In genomic region chr9:135783540-135784245, GRCh38 we compare ENCODE assay signal across 20 cellular contexts.
DNase-seq lines count a peak whose midpoint lies in the region; ATAC-seq and TF ChIP-seq lines count a peak whose summit lies in the region.
"Had no signal": no experiment of that assay in that cellular context is flagged by ENCODE, and none has a peak within 500 bp of the region (broad histone marks: within the 10 kb centered on the region; RNA-seq: fewer than 3 reads in every experiment).

No MANE protein-coding gene starts in this region.

- H2BK12ac ChIP-seq in H9 (ENCODE audit: insufficient read length, low read depth, low read length) (no peak overlapping the region), neuronal stem cell (ENCODE audit: low read length) (no peak overlapping the region)

- CTCF ChIA-PET in SK-N-SH (lab: Yijun Ruan, JAX) (interaction anchor here (1.8 kb wide), 1 partner anchor 14 kb away, joined by 4 read pairs; no protein-coding TSS in a partner anchor), mammary epithelial cell (lab: Charles Lee; ENCODE audit: low non-redundant PET) (no interaction called here)

- H3F3A ChIP-seq in SK-N-SH (replicated peaks; ENCODE audit: insufficient read depth) = no peaks in the 10 kb centered on the region

- TF ChIP-seq CTCF in SK-N-SH (IDR thresholded peaks at IDR 0.05) = no peak
- TF ChIP-seq CTCF in H9 (conservative IDR thresholded peaks at IDR 0.05) = peak; percentile 31
- no peak for TF ChIP-seq CTCF in heart left ventricle (IDR thresholded peaks at IDR 0.05)
- TF ChIP-seq CTCF in mammary epithelial cell (conservative IDR thresholded peaks at IDR 0.05 in 1 of 2, IDR thresholded peaks at IDR 0.05 in 1 of 2; ENCODE audit: extremely low read depth in 1 of 2, insufficient read depth in 1 of 2, low read depth in 1 of 2, low read length in 2 of 2) = no peak

- H3K4me2 ChIP-seq in SK-N-SH (no peak overlapping the region), H9 (ENCODE audit: insufficient read depth, insufficient read length, low read length) (no peak overlapping the region), neuronal stem cell (ENCODE audit: insufficient read depth, low read length, poor library complexity, severe bottlenecking) (no peak overlapping the region), mammary epithelial cell (ENCODE audit: insufficient read depth, low read depth, low read length) (no peak overlapping the region)

- no peaks in the 10 kb centered on the region for H4K20me1 ChIP-seq in SK-N-SH (ENCODE audit: insufficient read depth)
- no peaks in the 10 kb centered on the region for H4K20me1 ChIP-seq in H9 (ENCODE audit: control insufficient read depth, insufficient read depth, insufficient read length)
- no peaks in the 10 kb centered on the region for H4K20me1 ChIP-seq in mammary epithelial cell (ENCODE audit: insufficient read depth, low read length)

- H2BK20ac ChIP-seq in H9 (ENCODE audit: low read depth, low read length, poor library complexity, severe bottlenecking) = no peak overlapping the region

- H2BK5ac ChIP-seq in H9 (ENCODE audit: insufficient read length, low read length) (no peak overlapping the region), neuronal stem cell (ENCODE audit: low read length) (peak overlapping the region; percentile 6)

- no peak overlapping the region for H4K91ac ChIP-seq in H9 (ENCODE audit: insufficient read length, low read depth, low read length)
- H4K91ac ChIP-seq in neuronal stem cell (ENCODE audit: low read depth, low read length, poor library complexity) = no peak overlapping the region

- H2AK5ac ChIP-seq in H9 (ENCODE audit: insufficient read length, low read length) (no peak overlapping the region), neuronal stem cell (ENCODE audit: low read depth, low read length) (peak overlapping the region; percentile 20)

- no peak for TF ChIP-seq EP300 in SK-N-SH (IDR thresholded peaks at IDR 0.05; ENCODE audit: borderline replicate concordance in 1 of 2, low read depth in 1 of 2, low read length in 1 of 2)

- no peak overlapping the region for H3K18ac ChIP-seq in H9 (ENCODE audit: insufficient read length, low read depth, low read length)
- peak overlapping the region; percentile 90 for H3K18ac ChIP-seq in neuronal stem cell (ENCODE audit: low read length)

- intact Hi-C loops in heart left ventricle (cut with DNase I) = no loop called here
- intact Hi-C loops in mammary epithelial cell (cut with micrococcal nuclease) = no loop called here

- no peak overlapping the region for H4K5ac ChIP-seq in H9 (ENCODE audit: insufficient read length, low read depth, low read length)

- no peak overlapping the region for H3K14ac ChIP-seq in H9 (ENCODE audit: insufficient read depth, low read length)
- H3K14ac ChIP-seq in neuronal stem cell (ENCODE audit: low read length) = peak overlapping the region; percentile 94

- no peak overlapping the region for H3K27ac ChIP-seq in SK-N-SH (ENCODE audit: low read depth in 2 of 2, low read length in 1 of 2)
- no peak overlapping the region for H3K27ac ChIP-seq in H9 (ENCODE audit: insufficient read length, low read depth, low read length)
- no peak overlapping the region for H3K27ac ChIP-seq in neuronal stem cell (replicated peaks; ENCODE audit: low read length)
- H3K27ac ChIP-seq in heart left ventricle = no peak overlapping the region
- H3K27ac ChIP-seq in mammary epithelial cell (ENCODE audit: insufficient read depth, low read depth, low read length) = no peak overlapping the region

- H3K9me3 ChIP-seq in SK-N-SH = no peaks in the 10 kb centered on the region
- H3K9me3 ChIP-seq in H9 (ENCODE audit: control insufficient read depth, low read depth, low read length) = no peaks in the 10 kb centered on the region
- no peaks in the 10 kb centered on the region for H3K9me3 ChIP-seq in neuronal stem cell (replicated peaks in 1 of 2; ENCODE audit: control insufficient read depth in 2 of 2, insufficient read depth in 1 of 2, low read depth in 1 of 2, low read length in 2 of 2)
- no peaks in the 10 kb centered on the region for H3K9me3 ChIP-seq in heart left ventricle
- H3K9me3 ChIP-seq in mammary epithelial cell (replicated peaks; ENCODE audit: insufficient read depth, low read length) = peaks cover 3% of the 10 kb centered on the region

- dilution Hi-C loops in mammary epithelial cell (cut with HindIII; ENCODE audit: low sequenced_read_pairs) = no loop called here

- no peaks in the 10 kb centered on the region; the same call in 1 of the 2 replicates for H3K27me3 Mint-ChIP-seq in H9 (ENCODE audit: low read depth)
- H3K27me3 Mint-ChIP-seq: CD4-positive, alpha-beta memory T cell had no signal

- no peak overlapping the region for H3K56ac ChIP-seq in H9 (ENCODE audit: insufficient read length, low read depth, low read length)

- no peak for TF ChIP-seq RAD21 in SK-N-SH (IDR thresholded peaks at IDR 0.05; ENCODE audit: low read length)

- H2BK120ac ChIP-seq in H9 (ENCODE audit: low read depth, low read length, poor library complexity, severe bottlenecking) (no peak overlapping the region), neuronal stem cell (ENCODE audit: low read depth, low read length) (no peak overlapping the region)

- H3K27me3 ChIP-seq in SK-N-SH (ENCODE audit: insufficient read depth) (no peaks in the 10 kb centered on the region), H9 (ENCODE audit: insufficient read depth, low read length) (no peaks in the 10 kb centered on the region), neuronal stem cell (ENCODE audit: control insufficient read depth in 3 of 3, insufficient read depth in 3 of 3, low read depth in 1 of 3, low read length in 3 of 3) (peaks cover 0 to 58% (median 0%) of the 10 kb centered on the region in 3 experiments), heart left ventricle (peaks cover 0 to 4% (median 0%) of the 10 kb centered on the region in 9 donors), mammary epithelial cell (ENCODE audit: insufficient read depth, low read length) (no peaks in the 10 kb centered on the region)

- no peak for DNase-seq in SK-N-SH
- no peak for DNase-seq in H9
- peak; percentile 27 for DNase-seq in RKO (ENCODE audit: low spot score)
- no peak for DNase-seq in neuronal stem cell (ENCODE audit: low spot score)
- no peak for DNase-seq in heart left ventricle
- DNase-seq in mammary epithelial cell = no peak
- DNase-seq in stimulated activated CD4-positive, alpha-beta T cell treated with anti-CD3 and anti-CD28 coated beads, Interleukin-4, amount 100 ng/mL, for 1 hour = no peak
- DNase-seq: Calu3; CD4-positive, alpha-beta memory T cell; GOT3; NCI-H1092 treated with DMSO at 0.1 percent for 48 hours; NCI-H146; NCI-H2081; NCI-H510A; NCI-H748 treated with DMSO at 0.1 percent for 48 hours; NK-92 treated with Interleukin-12 subunit alpha and Interleukin-12 subunit beta, amount 100 ng/mL, for 24 hours; SHP77; T-helper 1 cell had no signal

- H2AFZ ChIP-seq in SK-N-SH (ENCODE audit: low read depth) = no peak overlapping the region
- H2AFZ ChIP-seq in H9 (ENCODE audit: low read length) = no peak overlapping the region
- H2AFZ ChIP-seq in neuronal stem cell (ENCODE audit: low read length) = no peak overlapping the region
- H2AFZ ChIP-seq in mammary epithelial cell (ENCODE audit: low read depth, low read length) = no peak overlapping the region

- no peak for TF ChIP-seq POLR2A in heart left ventricle (IDR thresholded peaks at IDR 0.05)

- no peaks in the 10 kb centered on the region for H3K9me2 ChIP-seq in SK-N-SH

- H3K23ac ChIP-seq in H9 (ENCODE audit: insufficient read length, low read depth, low read length) (no peak overlapping the region), neuronal stem cell (ENCODE audit: low read depth, low read length, poor library complexity) (peak overlapping the region; percentile 73)

- H3K36me3 Mint-ChIP-seq in H9 (ENCODE audit: insufficient read depth in 1 of 3, low read depth in 3 of 3) = no peaks in the 10 kb centered on the region
- H3K36me3 Mint-ChIP-seq: CD4-positive, alpha-beta memory T cell had no signal

- no peak overlapping the region for H3K4ac ChIP-seq in H9 (ENCODE audit: low read depth, low read length)
- no peak overlapping the region for H3K4ac ChIP-seq in neuronal stem cell (ENCODE audit: low read length)

- H3T11ph ChIP-seq in H9 (ENCODE audit: low read length) = no peak overlapping the region

- H3K36me3 ChIP-seq in SK-N-SH (replicated peaks in 1 of 2; ENCODE audit: control insufficient read depth in 1 of 2, insufficient read depth in 2 of 2, low read length in 1 of 2) = no peaks in the 10 kb centered on the region
- H3K36me3 ChIP-seq in neuronal stem cell (replicated peaks in 1 of 2; ENCODE audit: control insufficient read depth in 2 of 2, insufficient read depth in 2 of 2, low read length in 2 of 2) = no peaks in the 10 kb centered on the region
- H3K36me3 ChIP-seq in heart left ventricle = no peaks in the 10 kb centered on the region
- H3K36me3 ChIP-seq in mammary epithelial cell (ENCODE audit: insufficient read depth, low read length) = no peaks in the 10 kb centered on the region

- H4K8ac ChIP-seq in H9 (replicated peaks; ENCODE audit: insufficient read length, low read depth, low read length) = no peak overlapping the region
- peak overlapping the region; percentile 98 for H4K8ac ChIP-seq in neuronal stem cell (ENCODE audit: low read depth, low read length)

- H3K9me3 Mint-ChIP-seq in H9 = no peaks in the 10 kb centered on the region

- no peaks in the 10 kb centered on the region for H3K79me2 ChIP-seq in SK-N-SH (ENCODE audit: insufficient read depth)
- H3K79me2 ChIP-seq in H9 (ENCODE audit: insufficient read depth, low read length) = no peaks in the 10 kb centered on the region
- no peaks in the 10 kb centered on the region for H3K79me2 ChIP-seq in mammary epithelial cell (ENCODE audit: insufficient read depth, low read length)

- ATAC-seq in SK-N-SH treated with all-trans-retinoic acid at 6 μM for 48 hours (peak; percentile 15; the same call in 2 of the 3 replicates), heart left ventricle (no peak)
- ATAC-seq: GM12878 had no signal

- no peaks in the 10 kb centered on the region for H3K79me1 ChIP-seq in H9 (ENCODE audit: insufficient read depth, low read depth, low read length, poor library complexity, severe bottlenecking)
- H3K79me1 ChIP-seq in neuronal stem cell (ENCODE audit: low read depth, low read length) = peaks cover 1% of the 10 kb centered on the region

- H3K4me3 Mint-ChIP-seq in H9 = no peak overlapping the region
- H3K4me3 Mint-ChIP-seq: CD4-positive, alpha-beta memory T cell had no signal

- H3K9ac ChIP-seq in SK-N-SH = no peak overlapping the region
- H3K9ac ChIP-seq in H9 (ENCODE audit: extremely low read depth, insufficient read length, low read length) = no peak overlapping the region
- no peak overlapping the region for H3K9ac ChIP-seq in neuronal stem cell (ENCODE audit: low read depth, low read length, poor library complexity)
- no peak overlapping the region for H3K9ac ChIP-seq in mammary epithelial cell (ENCODE audit: insufficient read depth, low read length)

- H3K23me2 ChIP-seq in H9 (ENCODE audit: insufficient read length, low read depth, low read length, poor library complexity, severe bottlenecking) = no peaks in the 10 kb centered on the region

- no peak overlapping the region for H3K27ac Mint-ChIP-seq in H9
- H3K27ac Mint-ChIP-seq: CD4-positive, alpha-beta memory T cell had no signal

- no TSS peak for BruUV-seq in mammary epithelial cell (replicated peaks; lab: Mats Ljungman, UMichigan)

- in situ Hi-C loops in mammary epithelial cell (cut with MboI; ENCODE audit: low sequenced_read_pairs in 2 of 2) = no loop called here

- POLR2A ChIA-PET in SK-N-SH (lab: Yijun Ruan, JAX) = no interaction called here

- H2BK15ac ChIP-seq in H9 (ENCODE audit: low read depth, low read length) (no peak overlapping the region), neuronal stem cell (ENCODE audit: low read length) (no peak overlapping the region)

- H3K4me3 ChIP-seq in SK-N-SH (ENCODE audit: low read depth in 2 of 2, low read length in 1 of 2) (no peak overlapping the region), neuronal stem cell (ENCODE audit: low read length in 2 of 2) (no peak overlapping the region), heart left ventricle (no peak overlapping the region), mammary epithelial cell (replicated peaks in 1 of 3; ENCODE audit: insufficient read depth in 1 of 3, low read depth in 2 of 3, low read length in 3 of 3) (no peak overlapping the region)
- H3K4me3 ChIP-seq: GM12878 had no signal

- no peaks in the 10 kb centered on the region for H3K4me1 Mint-ChIP-seq in H9
- H3K4me1 Mint-ChIP-seq: CD4-positive, alpha-beta memory T cell had no signal

- 75% methylated on average over 20 of the region's 30 CpGs for WGBS in SK-N-SH (ENCODE audit: low lambda C conversion rate)
- no CpG with 5 or more reads among the region's 30 CpGs for WGBS in H9 (ENCODE audit: extremely low coverage, insufficient read length, low lambda C conversion rate)
- WGBS in neuronal stem cell (ENCODE audit: extremely low coverage in 2 of 2, insufficient read length in 2 of 2, insufficient replicate concordance in 1 of 2), 2 donors = no CpG with 5 or more reads among the region's 30 CpGs
- 87 to 90% (median 89%) methylated on average over 20 to 30 of the region's 30 CpGs for WGBS in heart left ventricle, 4 donors
- WGBS in mammary epithelial cell (ENCODE audit: low coverage, missing lambda C conversion rate) = 84% methylated on average over 19 of the region's 30 CpGs

- no peaks in the 10 kb centered on the region for H3K4me1 ChIP-seq in SK-N-SH (ENCODE audit: control insufficient read depth in 1 of 2, insufficient read depth in 2 of 2, low read depth in 1 of 2, low read length in 1 of 2)
- no peaks in the 10 kb centered on the region for H3K4me1 ChIP-seq in H9 (ENCODE audit: insufficient read depth, low read length)
- H3K4me1 ChIP-seq in neuronal stem cell (ENCODE audit: control insufficient read depth in 2 of 2, insufficient read depth in 1 of 2, low read depth in 1 of 2, low read length in 2 of 2) = no peaks in the 10 kb centered on the region
- no peaks in the 10 kb centered on the region for H3K4me1 ChIP-seq in heart left ventricle
- H3K4me1 ChIP-seq in mammary epithelial cell (ENCODE audit: insufficient read depth, low read length) = no peaks in the 10 kb centered on the region
